In the genomic region with DNA sequence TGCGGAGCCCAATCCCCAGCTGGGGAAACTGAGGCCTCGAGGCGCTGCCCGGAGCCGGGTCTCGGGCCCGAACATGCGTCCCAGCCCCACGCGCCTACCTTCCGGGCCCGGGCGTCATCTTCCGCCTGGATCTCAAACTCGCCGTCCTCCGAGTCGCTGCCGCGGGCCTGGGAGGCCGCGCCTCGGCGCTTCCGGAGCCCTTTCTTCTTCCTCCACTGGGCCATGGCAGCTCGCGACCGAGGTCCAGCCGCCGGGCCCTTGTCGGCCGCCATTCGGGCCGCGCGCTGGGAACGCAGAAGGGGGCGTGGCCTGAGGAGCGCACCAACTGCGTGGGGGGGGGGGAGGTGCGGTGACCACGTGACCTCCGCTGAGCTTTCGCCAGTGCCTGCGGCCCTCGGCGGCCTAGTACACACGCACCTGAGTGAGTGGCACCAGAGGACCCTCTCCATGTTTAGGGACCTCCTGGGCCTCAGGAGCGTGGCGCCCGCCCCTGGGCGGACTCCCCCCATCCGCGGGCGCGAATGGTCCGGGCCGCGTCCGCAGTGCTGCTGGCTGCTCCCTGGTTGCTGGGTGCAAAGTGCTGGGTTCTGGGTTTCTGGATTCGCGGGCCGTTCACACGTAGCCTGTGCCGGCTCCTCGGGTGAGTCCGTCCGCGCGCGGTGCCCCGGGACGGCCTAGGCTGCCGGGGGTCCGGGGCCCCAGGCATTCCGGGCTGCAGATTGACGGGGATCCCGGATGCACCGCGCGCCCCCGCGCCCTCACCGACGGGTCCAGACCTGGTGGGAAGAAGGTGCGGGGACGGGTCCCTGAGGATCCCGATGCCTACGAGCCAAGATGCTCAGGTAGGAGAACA, we compare ENCODE assay signal across 8 cellular contexts. TPM values are rescaled to one million over a fixed set of nuclear protein-coding genes. Genes with fewer than 3 reads are reported as not detected.
A peak's percentile ranks its signal among the peaks of the same experiment; 100 is the strongest.
DNase-seq lines count a peak whose midpoint lies in the region; ATAC-seq and TF ChIP-seq lines count a peak whose summit lies in the region.

A gene with protein sequence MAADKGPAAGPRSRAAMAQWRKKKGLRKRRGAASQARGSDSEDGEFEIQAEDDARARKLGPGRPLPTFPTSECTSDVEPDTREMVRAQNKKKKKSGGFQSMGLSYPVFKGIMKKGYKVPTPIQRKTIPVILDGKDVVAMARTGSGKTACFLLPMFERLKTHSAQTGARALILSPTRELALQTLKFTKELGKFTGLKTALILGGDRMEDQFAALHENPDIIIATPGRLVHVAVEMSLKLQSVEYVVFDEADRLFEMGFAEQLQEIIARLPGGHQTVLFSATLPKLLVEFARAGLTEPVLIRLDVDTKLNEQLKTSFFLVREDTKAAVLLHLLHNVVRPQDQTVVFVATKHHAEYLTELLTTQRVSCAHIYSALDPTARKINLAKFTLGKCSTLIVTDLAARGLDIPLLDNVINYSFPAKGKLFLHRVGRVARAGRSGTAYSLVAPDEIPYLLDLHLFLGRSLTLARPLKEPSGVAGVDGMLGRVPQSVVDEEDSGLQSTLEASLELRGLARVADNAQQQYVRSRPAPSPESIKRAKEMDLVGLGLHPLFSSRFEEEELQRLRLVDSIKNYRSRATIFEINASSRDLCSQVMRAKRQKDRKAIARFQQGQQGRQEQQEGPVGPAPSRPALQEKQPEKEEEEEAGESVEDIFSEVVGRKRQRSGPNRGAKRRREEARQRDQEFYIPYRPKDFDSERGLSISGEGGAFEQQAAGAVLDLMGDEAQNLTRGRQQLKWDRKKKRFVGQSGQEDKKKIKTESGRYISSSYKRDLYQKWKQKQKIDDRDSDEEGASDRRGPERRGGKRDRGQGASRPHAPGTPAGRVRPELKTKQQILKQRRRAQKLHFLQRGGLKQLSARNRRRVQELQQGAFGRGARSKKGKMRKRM (minus strand): TSS at position 299 of the 853 bp plus-strand sequence. CDS start 27 bp downstream, at position 272.
A gene with protein sequence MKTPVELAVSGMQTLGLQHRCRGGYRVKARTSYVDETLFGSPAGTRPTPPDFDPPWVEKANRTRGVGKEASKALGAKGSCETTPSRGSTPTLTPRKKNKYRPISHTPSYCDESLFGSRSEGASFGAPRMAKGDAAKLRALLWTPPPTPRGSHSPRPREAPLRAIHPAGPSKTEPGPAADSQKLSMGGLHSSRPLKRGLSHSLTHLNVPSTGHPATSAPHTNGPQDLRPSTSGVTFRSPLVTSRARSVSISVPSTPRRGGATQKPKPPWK (plus strand): TSS at position 542 of the 853 bp plus-strand sequence. CDS start 1,026 bp downstream, outside the sequence.

- intact Hi-C loops in OCI-LY7 (cut with micrococcal nuclease; ENCODE audit: unreplicated experiment), result loop anchor here (1.0 kb wide), 2 partner anchors 23 to 38 kb away; no protein-coding TSS in a partner anchor

- H3K9me3 ChIP-seq in OCI-LY7 (ENCODE audit: low read length), result no peaks in the 10 kb centered on the region

- H3K4me1 ChIP-seq in OCI-LY7 (ENCODE audit: insufficient read depth, low read length, poor library complexity, severe bottlenecking), result peaks cover 46% of the 10 kb centered on the region

- no peaks in the 10 kb centered on the region for H3K9me2 ChIP-seq in OCI-LY7 (ENCODE audit: insufficient read depth, low read length)

- H3K79me2 ChIP-seq in OCI-LY7 (ENCODE audit: insufficient read depth, low read depth, low read length), result peaks cover 86% of the 10 kb centered on the region

- H3K36me3 ChIP-seq in OCI-LY7 (ENCODE audit: insufficient read depth, low read length), result peaks cover 67% of the 10 kb centered on the region

- H2AFZ ChIP-seq in OCI-LY7 (ENCODE audit: low read length), result no peak within 1 kb of the TSS; the same call in 1 of the 2 replicates

- no peak for TF ChIP-seq CTCF in OCI-LY7 (conservative IDR thresholded peaks at IDR 0.05; ENCODE audit: low read length)

- H3K27ac ChIP-seq in OCI-LY7 (ENCODE audit: low read depth, low read length, poor library complexity, severe bottlenecking), result peak within 1 kb of the TSS; percentile 86
- peak within 1 kb of the TSS; percentile 90 for H3K27ac ChIP-seq in epithelial cell of prostate

- POLR2A ChIA-PET in OCI-LY7 (lab: Charles Lee), result interaction anchor here (0.5 to 4.6 kb wide), 11 partner anchors 11 to 134 kb away, joined by 3 to 24 read pairs (median 4); a partner anchor contains a TSS

- ATAC-seq in GM19463 (IDR thresholded peaks at IDR 0.05; ENCODE audit: unreplicated experiment), result peak; percentile 42

- no TSS peak for BruUV-seq in OCI-LY7 (replicated peaks; lab: Mats Ljungman, UMichigan)

- peak within 1 kb of the TSS; percentile 92 for H3K4me2 ChIP-seq in OCI-LY7 (ENCODE audit: low read length)

- H4K20me1 ChIP-seq in OCI-LY7 (ENCODE audit: insufficient read depth, low read length), result peaks cover 12% of the 10 kb centered on the region; the same call in 1 of the 2 replicates

- H3K4me3 ChIP-seq in OCI-LY7 (ENCODE audit: low read depth, low read length, poor library complexity, severe bottlenecking), result peak within 1 kb of the TSS; percentile 92

- CTCF ChIA-PET in OCI-LY7 (lab: Charles Lee; ENCODE audit: unreplicated experiment), result no interaction called here

- DNase-seq in COR-L47 (lab: John Stamatoyannopoulos, UW) (peak; percentile 76), HS-27A (ENCODE audit: low read depth) (peak; percentile 46), OCI-LY7 (ENCODE audit: low spot score) (peak; percentile 95), activated T-cell treated with anti-CD3 and anti-CD28 coated beads for 4 hours (peak; percentile 74), epithelial cell of prostate (ENCODE audit: low read depth, low spot score) (no peak), mucosa of gallbladder (ENCODE audit: low spot score) (peak; percentile 78)
- peak; percentile 73 for DNase-seq in stimulated activated CD8-positive, alpha-beta memory T cell treated with anti-CD3 and anti-CD28 coated beads, Interleukin-4, amount 100 ng/mL, for 24 hours (ENCODE audit: low read depth)

RNA-seq across cellular contexts. Expression of the first gene that starts in this region (rescaled TPM):
- total RNA-seq in OCI-LY7 (2014; rRNA removed; shearing (Covaris generic)), result 86.0 and 87.2 TPM in 2 replicates
- total RNA-seq in OCI-LY7 (2022) (145 and 150 TPM in 2 replicates), mucosa of gallbladder (55.9 TPM)

RNA-seq across cellular contexts. Expression of the second gene that starts in this region (rescaled TPM):
- total RNA-seq in OCI-LY7 (2014; rRNA removed; shearing (Covaris generic)), result 72.5 and 90.8 TPM in 2 replicates
- total RNA-seq in OCI-LY7 (2022), result 59.5 and 68.6 TPM in 2 replicates
- total RNA-seq in mucosa of gallbladder, result 21.5 TPM
